Comparison of ENCODE assay signal across 1 cellular context in the genomic region with DNA sequence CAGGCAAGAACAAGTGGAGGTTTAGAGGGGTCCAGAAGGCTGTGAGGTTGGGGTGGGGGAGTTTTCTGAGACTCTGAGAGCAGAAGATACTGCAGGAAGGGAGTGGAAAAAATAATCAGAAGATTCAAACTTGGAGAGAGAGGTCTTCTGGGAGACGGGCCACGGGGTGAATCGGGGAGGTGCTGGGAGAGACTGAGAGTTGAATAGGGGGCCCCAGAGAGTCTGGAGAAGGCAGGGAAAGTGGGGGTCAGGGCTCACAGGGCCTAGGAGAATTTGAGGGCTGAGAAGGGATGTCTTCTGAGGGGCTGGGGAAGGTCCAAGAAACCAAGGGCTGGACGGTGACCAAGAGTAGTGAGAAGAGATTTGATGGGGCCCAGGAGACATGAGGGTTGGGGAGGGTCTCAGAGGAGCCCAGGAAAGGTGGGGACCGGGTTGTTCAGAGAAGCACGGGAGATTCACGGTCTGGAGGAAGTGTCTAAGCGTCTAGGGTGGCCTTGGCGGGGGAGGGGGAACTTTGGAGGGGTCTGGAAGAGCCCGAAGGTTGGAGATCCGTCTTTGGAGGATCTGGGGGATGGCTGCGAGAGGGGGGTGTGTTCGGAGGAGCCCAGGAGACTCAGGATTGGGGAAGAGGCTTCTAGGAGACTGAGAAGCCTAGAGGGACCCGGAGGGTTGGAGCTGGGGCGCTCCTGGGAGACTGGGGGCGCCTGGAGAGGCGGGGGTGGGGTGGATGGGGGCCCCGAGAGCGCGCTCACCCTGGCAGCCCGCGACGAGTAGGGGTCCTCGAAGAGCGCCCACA.
TF ChIP-seq lines count a peak whose summit lies in the region.

No MANE protein-coding gene starts in this region.

TF ChIP-seq in WTC11, 78 proteins besides CTCF, POLR2A, EP300 and RAD21 (continued from another document):
- TF ChIP-seq, protein P1, sequence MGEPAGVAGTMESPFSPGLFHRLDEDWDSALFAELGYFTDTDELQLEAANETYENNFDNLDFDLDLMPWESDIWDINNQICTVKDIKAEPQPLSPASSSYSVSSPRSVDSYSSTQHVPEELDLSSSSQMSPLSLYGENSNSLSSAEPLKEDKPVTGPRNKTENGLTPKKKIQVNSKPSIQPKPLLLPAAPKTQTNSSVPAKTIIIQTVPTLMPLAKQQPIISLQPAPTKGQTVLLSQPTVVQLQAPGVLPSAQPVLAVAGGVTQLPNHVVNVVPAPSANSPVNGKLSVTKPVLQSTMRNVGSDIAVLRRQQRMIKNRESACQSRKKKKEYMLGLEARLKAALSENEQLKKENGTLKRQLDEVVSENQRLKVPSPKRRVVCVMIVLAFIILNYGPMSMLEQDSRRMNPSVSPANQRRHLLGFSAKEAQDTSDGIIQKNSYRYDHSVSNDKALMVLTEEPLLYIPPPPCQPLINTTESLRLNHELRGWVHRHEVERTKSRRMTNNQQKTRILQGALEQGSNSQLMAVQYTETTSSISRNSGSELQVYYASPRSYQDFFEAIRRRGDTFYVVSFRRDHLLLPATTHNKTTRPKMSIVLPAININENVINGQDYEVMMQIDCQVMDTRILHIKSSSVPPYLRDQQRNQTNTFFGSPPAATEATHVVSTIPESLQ (CRISPR knock-in tag; IDR thresholded peaks at IDR 0.05), result no peak
- TF ChIP-seq, protein P2, sequence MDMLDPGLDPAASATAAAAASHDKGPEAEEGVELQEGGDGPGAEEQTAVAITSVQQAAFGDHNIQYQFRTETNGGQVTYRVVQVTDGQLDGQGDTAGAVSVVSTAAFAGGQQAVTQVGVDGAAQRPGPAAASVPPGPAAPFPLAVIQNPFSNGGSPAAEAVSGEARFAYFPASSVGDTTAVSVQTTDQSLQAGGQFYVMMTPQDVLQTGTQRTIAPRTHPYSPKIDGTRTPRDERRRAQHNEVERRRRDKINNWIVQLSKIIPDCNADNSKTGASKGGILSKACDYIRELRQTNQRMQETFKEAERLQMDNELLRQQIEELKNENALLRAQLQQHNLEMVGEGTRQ (CRISPR knock-in tag; IDR thresholded peaks at IDR 0.05), result no peak
- TF ChIP-seq, protein P3, sequence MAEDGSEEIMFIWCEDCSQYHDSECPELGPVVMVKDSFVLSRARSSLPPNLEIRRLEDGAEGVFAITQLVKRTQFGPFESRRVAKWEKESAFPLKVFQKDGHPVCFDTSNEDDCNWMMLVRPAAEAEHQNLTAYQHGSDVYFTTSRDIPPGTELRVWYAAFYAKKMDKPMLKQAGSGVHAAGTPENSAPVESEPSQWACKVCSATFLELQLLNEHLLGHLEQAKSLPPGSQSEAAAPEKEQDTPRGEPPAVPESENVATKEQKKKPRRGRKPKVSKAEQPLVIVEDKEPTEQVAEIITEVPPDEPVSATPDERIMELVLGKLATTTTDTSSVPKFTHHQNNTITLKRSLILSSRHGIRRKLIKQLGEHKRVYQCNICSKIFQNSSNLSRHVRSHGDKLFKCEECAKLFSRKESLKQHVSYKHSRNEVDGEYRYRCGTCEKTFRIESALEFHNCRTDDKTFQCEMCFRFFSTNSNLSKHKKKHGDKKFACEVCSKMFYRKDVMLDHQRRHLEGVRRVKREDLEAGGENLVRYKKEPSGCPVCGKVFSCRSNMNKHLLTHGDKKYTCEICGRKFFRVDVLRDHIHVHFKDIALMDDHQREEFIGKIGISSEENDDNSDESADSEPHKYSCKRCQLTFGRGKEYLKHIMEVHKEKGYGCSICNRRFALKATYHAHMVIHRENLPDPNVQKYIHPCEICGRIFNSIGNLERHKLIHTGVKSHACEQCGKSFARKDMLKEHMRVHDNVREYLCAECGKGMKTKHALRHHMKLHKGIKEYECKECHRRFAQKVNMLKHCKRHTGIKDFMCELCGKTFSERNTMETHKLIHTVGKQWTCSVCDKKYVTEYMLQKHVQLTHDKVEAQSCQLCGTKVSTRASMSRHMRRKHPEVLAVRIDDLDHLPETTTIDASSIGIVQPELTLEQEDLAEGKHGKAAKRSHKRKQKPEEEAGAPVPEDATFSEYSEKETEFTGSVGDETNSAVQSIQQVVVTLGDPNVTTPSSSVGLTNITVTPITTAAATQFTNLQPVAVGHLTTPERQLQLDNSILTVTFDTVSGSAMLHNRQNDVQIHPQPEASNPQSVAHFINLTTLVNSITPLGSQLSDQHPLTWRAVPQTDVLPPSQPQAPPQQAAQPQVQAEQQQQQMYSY (CRISPR knock-in tag; IDR thresholded peaks at IDR 0.05), result no peak
- TF ChIP-seq CREM (CRISPR knock-in tag; IDR thresholded peaks at IDR 0.05) (no peak), GABPB1 (CRISPR knock-in tag; IDR thresholded peaks at IDR 0.05) (no peak), ESRRA (CRISPR knock-in tag; IDR thresholded peaks at IDR 0.05; ENCODE audit: borderline replicate concordance) (no peak)
- TF ChIP-seq, protein P4, sequence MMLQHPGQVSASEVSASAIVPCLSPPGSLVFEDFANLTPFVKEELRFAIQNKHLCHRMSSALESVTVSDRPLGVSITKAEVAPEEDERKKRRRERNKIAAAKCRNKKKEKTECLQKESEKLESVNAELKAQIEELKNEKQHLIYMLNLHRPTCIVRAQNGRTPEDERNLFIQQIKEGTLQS (CRISPR knock-in tag; conservative IDR thresholded peaks at IDR 0.05), result no peak
- TF ChIP-seq, protein P5, sequence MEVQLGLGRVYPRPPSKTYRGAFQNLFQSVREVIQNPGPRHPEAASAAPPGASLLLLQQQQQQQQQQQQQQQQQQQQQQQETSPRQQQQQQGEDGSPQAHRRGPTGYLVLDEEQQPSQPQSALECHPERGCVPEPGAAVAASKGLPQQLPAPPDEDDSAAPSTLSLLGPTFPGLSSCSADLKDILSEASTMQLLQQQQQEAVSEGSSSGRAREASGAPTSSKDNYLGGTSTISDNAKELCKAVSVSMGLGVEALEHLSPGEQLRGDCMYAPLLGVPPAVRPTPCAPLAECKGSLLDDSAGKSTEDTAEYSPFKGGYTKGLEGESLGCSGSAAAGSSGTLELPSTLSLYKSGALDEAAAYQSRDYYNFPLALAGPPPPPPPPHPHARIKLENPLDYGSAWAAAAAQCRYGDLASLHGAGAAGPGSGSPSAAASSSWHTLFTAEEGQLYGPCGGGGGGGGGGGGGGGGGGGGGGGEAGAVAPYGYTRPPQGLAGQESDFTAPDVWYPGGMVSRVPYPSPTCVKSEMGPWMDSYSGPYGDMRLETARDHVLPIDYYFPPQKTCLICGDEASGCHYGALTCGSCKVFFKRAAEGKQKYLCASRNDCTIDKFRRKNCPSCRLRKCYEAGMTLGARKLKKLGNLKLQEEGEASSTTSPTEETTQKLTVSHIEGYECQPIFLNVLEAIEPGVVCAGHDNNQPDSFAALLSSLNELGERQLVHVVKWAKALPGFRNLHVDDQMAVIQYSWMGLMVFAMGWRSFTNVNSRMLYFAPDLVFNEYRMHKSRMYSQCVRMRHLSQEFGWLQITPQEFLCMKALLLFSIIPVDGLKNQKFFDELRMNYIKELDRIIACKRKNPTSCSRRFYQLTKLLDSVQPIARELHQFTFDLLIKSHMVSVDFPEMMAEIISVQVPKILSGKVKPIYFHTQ (CRISPR knock-in tag; IDR thresholded peaks at IDR 0.05), result no peak
